1 cellular context compared by ENCODE assay signal in genomic region chr12:109995703-109996482, GRCh38.
TF ChIP-seq lines count a peak whose summit lies in the region.

A gene with protein sequence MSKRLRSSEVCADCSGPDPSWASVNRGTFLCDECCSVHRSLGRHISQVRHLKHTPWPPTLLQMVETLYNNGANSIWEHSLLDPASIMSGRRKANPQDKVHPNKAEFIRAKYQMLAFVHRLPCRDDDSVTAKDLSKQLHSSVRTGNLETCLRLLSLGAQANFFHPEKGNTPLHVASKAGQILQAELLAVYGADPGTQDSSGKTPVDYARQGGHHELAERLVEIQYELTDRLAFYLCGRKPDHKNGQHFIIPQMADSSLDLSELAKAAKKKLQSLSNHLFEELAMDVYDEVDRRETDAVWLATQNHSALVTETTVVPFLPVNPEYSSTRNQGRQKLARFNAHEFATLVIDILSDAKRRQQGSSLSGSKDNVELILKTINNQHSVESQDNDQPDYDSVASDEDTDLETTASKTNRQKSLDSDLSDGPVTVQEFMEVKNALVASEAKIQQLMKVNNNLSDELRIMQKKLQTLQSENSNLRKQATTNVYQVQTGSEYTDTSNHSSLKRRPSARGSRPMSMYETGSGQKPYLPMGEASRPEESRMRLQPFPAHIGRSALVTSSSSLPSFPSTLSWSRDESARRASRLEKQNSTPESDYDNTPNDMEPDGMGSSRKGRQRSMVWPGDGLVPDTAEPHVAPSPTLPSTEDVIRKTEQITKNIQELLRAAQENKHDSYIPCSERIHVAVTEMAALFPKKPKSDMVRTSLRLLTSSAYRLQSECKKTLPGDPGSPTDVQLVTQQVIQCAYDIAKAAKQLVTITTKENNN (minus strand): TSS chr12:109996368. CDS start chr12:109996224, 144 bp downstream.

TF ChIP-seq in GM12878, 131 proteins besides CTCF, POLR2A, EP300 and RAD21 (continued from another document and continues in another):
- TF ChIP-seq, protein P1, sequence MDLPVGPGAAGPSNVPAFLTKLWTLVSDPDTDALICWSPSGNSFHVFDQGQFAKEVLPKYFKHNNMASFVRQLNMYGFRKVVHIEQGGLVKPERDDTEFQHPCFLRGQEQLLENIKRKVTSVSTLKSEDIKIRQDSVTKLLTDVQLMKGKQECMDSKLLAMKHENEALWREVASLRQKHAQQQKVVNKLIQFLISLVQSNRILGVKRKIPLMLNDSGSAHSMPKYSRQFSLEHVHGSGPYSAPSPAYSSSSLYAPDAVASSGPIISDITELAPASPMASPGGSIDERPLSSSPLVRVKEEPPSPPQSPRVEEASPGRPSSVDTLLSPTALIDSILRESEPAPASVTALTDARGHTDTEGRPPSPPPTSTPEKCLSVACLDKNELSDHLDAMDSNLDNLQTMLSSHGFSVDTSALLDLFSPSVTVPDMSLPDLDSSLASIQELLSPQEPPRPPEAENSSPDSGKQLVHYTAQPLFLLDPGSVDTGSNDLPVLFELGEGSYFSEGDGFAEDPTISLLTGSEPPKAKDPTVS (IDR thresholded peaks at IDR 0.05; ENCODE audit: low read depth, low read length), result no peak
- TF ChIP-seq NR2C1 (IDR thresholded peaks at IDR 0.05), result peak; percentile 81
- TF ChIP-seq ESRRA (IDR thresholded peaks at IDR 0.05; ENCODE audit: low read length), result no peak
- TF ChIP-seq, protein P2, sequence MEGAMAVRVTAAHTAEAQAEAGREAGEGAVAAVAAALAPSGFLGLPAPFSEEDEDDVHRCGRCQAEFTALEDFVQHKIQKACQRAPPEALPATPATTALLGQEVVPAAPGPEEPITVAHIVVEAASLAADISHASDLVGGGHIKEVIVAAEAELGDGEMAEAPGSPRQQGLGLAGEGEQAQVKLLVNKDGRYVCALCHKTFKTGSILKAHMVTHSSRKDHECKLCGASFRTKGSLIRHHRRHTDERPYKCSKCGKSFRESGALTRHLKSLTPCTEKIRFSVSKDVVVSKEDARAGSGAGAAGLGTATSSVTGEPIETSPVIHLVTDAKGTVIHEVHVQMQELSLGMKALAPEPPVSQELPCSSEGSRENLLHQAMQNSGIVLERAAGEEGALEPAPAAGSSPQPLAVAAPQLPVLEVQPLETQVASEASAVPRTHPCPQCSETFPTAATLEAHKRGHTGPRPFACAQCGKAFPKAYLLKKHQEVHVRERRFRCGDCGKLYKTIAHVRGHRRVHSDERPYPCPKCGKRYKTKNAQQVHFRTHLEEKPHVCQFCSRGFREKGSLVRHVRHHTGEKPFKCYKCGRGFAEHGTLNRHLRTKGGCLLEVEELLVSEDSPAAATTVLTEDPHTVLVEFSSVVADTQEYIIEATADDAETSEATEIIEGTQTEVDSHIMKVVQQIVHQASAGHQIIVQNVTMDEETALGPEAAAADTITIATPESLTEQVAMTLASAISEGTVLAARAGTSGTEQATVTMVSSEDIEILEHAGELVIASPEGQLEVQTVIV (IDR thresholded peaks at IDR 0.05; ENCODE audit: borderline replicate concordance, partially characterized antibody), result peak; percentile 57
- TF ChIP-seq BRCA1 (IDR thresholded peaks at IDR 0.05; ENCODE audit: low read depth, low read length), result no peak
- TF ChIP-seq, protein P3, sequence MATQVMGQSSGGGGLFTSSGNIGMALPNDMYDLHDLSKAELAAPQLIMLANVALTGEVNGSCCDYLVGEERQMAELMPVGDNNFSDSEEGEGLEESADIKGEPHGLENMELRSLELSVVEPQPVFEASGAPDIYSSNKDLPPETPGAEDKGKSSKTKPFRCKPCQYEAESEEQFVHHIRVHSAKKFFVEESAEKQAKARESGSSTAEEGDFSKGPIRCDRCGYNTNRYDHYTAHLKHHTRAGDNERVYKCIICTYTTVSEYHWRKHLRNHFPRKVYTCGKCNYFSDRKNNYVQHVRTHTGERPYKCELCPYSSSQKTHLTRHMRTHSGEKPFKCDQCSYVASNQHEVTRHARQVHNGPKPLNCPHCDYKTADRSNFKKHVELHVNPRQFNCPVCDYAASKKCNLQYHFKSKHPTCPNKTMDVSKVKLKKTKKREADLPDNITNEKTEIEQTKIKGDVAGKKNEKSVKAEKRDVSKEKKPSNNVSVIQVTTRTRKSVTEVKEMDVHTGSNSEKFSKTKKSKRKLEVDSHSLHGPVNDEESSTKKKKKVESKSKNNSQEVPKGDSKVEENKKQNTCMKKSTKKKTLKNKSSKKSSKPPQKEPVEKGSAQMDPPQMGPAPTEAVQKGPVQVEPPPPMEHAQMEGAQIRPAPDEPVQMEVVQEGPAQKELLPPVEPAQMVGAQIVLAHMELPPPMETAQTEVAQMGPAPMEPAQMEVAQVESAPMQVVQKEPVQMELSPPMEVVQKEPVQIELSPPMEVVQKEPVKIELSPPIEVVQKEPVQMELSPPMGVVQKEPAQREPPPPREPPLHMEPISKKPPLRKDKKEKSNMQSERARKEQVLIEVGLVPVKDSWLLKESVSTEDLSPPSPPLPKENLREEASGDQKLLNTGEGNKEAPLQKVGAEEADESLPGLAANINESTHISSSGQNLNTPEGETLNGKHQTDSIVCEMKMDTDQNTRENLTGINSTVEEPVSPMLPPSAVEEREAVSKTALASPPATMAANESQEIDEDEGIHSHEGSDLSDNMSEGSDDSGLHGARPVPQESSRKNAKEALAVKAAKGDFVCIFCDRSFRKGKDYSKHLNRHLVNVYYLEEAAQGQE (IDR thresholded peaks at IDR 0.05; ENCODE audit: low read depth, low read length), result 0 out of 2 replicates have a peak, but pooled peaks have one; percentile 37
- TF ChIP-seq MXI1 (IDR thresholded peaks at IDR 0.05; ENCODE audit: low read depth, low read length), result peak; percentile 43; the same call in 1 of the 2 replicates
- 0 out of 2 replicates have a peak, but pooled peaks have one; percentile 57 for TF ChIP-seq POLR2AphosphoS2 (IDR thresholded peaks at IDR 0.05; ENCODE audit: low read depth, low read length)
- peak; percentile 42; the same call in 1 of the 2 replicates for TF ChIP-seq CHD2 (IDR thresholded peaks at IDR 0.05; ENCODE audit: borderline replicate concordance, low read depth, low read length)
- TF ChIP-seq PRDM15 (CRISPR knock-in tag; IDR thresholded peaks at IDR 0.05), result no peak
- TF ChIP-seq, protein P4, sequence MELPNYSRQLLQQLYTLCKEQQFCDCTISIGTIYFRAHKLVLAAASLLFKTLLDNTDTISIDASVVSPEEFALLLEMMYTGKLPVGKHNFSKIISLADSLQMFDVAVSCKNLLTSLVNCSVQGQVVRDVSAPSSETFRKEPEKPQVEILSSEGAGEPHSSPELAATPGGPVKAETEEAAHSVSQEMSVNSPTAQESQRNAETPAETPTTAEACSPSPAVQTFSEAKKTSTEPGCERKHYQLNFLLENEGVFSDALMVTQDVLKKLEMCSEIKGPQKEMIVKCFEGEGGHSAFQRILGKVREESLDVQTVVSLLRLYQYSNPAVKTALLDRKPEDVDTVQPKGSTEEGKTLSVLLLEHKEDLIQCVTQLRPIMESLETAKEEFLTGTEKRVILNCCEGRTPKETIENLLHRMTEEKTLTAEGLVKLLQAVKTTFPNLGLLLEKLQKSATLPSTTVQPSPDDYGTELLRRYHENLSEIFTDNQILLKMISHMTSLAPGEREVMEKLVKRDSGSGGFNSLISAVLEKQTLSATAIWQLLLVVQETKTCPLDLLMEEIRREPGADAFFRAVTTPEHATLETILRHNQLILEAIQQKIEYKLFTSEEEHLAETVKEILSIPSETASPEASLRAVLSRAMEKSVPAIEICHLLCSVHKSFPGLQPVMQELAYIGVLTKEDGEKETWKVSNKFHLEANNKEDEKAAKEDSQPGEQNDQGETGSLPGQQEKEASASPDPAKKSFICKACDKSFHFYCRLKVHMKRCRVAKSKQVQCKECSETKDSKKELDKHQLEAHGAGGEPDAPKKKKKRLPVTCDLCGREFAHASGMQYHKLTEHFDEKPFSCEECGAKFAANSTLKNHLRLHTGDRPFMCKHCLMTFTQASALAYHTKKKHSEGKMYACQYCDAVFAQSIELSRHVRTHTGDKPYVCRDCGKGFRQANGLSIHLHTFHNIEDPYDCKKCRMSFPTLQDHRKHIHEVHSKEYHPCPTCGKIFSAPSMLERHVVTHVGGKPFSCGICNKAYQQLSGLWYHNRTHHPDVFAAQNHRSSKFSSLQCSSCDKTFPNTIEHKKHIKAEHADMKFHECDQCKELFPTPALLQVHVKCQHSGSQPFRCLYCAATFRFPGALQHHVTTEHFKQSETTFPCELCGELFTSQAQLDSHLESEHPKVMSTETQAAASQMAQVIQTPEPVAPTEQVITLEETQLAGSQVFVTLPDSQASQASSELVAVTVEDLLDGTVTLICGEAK (IDR thresholded peaks at IDR 0.05; ENCODE audit: borderline replicate concordance), result peak; percentile 77
- TF ChIP-seq SMC3 (IDR thresholded peaks at IDR 0.05; ENCODE audit: borderline replicate concordance, low read length), result no peak
- peak; percentile 60 for TF ChIP-seq NR2F1 (conservative IDR thresholded peaks at IDR 0.05)
- TF ChIP-seq CREB1 (IDR thresholded peaks at IDR 0.05; ENCODE audit: low read depth), result peak; percentile 51; the same call in 1 of the 2 replicates
- no peak for TF ChIP-seq CBFB (IDR thresholded peaks at IDR 0.05; ENCODE audit: low read depth)
- TF ChIP-seq HDAC2 (IDR thresholded peaks at IDR 0.05), result no peak
- peak; percentile 11; the same call in 1 of the 2 replicates for TF ChIP-seq EED (IDR thresholded peaks at IDR 0.05; ENCODE audit: low read depth)
- peak; percentile 70; the same call in 1 of the 2 replicates for TF ChIP-seq CHD1 (IDR thresholded peaks at IDR 0.05; ENCODE audit: low read depth, low read length)
- TF ChIP-seq TARDBP (IDR thresholded peaks at IDR 0.05; ENCODE audit: borderline replicate concordance), result no peak
- TF ChIP-seq RAD51 (IDR thresholded peaks at IDR 0.05), result peak; percentile 96
- peak; percentile 79 for TF ChIP-seq HCFC1 (IDR thresholded peaks at IDR 0.05; ENCODE audit: low read length)
- TF ChIP-seq ETV6 (conservative IDR thresholded peaks at IDR 0.05 in 1 of 2, IDR thresholded peaks at IDR 0.05 in 1 of 2; ENCODE audit: borderline replicate concordance in 1 of 2, low read depth in 1 of 2), result 0 out of 4 replicates have a peak, but pooled peaks of 1 of the 2 experiments have one; percentile 6
- TF ChIP-seq ZNF384 (IDR thresholded peaks at IDR 0.05; ENCODE audit: borderline replicate concordance, low read depth, low read length), result no peak
- TF ChIP-seq CREM (IDR thresholded peaks at IDR 0.05; ENCODE audit: low read depth), result peak; percentile 16; the same call in 1 of the 2 replicates
- TF ChIP-seq, protein P5, sequence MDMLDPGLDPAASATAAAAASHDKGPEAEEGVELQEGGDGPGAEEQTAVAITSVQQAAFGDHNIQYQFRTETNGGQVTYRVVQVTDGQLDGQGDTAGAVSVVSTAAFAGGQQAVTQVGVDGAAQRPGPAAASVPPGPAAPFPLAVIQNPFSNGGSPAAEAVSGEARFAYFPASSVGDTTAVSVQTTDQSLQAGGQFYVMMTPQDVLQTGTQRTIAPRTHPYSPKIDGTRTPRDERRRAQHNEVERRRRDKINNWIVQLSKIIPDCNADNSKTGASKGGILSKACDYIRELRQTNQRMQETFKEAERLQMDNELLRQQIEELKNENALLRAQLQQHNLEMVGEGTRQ (IDR thresholded peaks at IDR 0.05; ENCODE audit: borderline replicate concordance, low read depth, low read length), result peak; percentile 91
- peak; percentile 81 for TF ChIP-seq POLR2AphosphoS5 (IDR thresholded peaks at IDR 0.05; ENCODE audit: low read length)
- TF ChIP-seq, protein P6, sequence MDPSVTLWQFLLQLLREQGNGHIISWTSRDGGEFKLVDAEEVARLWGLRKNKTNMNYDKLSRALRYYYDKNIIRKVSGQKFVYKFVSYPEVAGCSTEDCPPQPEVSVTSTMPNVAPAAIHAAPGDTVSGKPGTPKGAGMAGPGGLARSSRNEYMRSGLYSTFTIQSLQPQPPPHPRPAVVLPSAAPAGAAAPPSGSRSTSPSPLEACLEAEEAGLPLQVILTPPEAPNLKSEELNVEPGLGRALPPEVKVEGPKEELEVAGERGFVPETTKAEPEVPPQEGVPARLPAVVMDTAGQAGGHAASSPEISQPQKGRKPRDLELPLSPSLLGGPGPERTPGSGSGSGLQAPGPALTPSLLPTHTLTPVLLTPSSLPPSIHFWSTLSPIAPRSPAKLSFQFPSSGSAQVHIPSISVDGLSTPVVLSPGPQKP (IDR thresholded peaks at IDR 0.05; ENCODE audit: low read depth, low read length), result no peak
- no peak for TF ChIP-seq KDM1A (IDR thresholded peaks at IDR 0.05; ENCODE audit: borderline replicate concordance)
- 0 out of 2 replicates have a peak, but pooled peaks have one; percentile 49 for TF ChIP-seq ASH2L (IDR thresholded peaks at IDR 0.05; ENCODE audit: borderline replicate concordance, low read depth)
- TF ChIP-seq EGR1 (IDR thresholded peaks at IDR 0.05; ENCODE audit: borderline replicate concordance in 1 of 2, low read depth in 2 of 2, low read length in 2 of 2), result peak in 1 of 2 experiments; percentile 39; a peak in 1 of 3 replicates
- 0 out of 2 replicates have a peak, but pooled peaks have one; percentile 6 for TF ChIP-seq BCL11A (IDR thresholded peaks at IDR 0.05; ENCODE audit: low read depth, low read length)
- TF ChIP-seq PKNOX1 (IDR thresholded peaks at IDR 0.05), result peak; percentile 43; the same call in 1 of the 2 replicates
- no peak for TF ChIP-seq NBN (IDR thresholded peaks at IDR 0.05)
- no peak for TF ChIP-seq BMI1 (IDR thresholded peaks at IDR 0.05; ENCODE audit: borderline replicate concordance)
- TF ChIP-seq SMARCA5 (IDR thresholded peaks at IDR 0.05), result peak; percentile 50; the same call in 1 of the 2 replicates
- TF ChIP-seq STAT1 (conservative IDR thresholded peaks at IDR 0.05), result no peak
